In genomic region chr10:132571565-132572544, GRCh38 we compare ENCODE assay signal across 8 cellular contexts.
DNase-seq lines count a peak whose midpoint lies in the region; FAIRE-seq and TF ChIP-seq lines count a peak whose summit lies in the region.

No MANE protein-coding gene starts in this region.

- peaks cover 85% of the 10 kb centered on the region for H3K79me2 ChIP-seq in Loucy (ENCODE audit: insufficient read depth, low read length)

- no peaks in the 10 kb centered on the region for H3K9me2 ChIP-seq in Loucy (replicated peaks; ENCODE audit: low read depth, low read length)

- DNase-seq in NOMO-1 (lab: John Stamatoyannopoulos, UW; ENCODE audit: unreplicated experiment in 2 of 2): peak; percentile 46 to 47
- DNase-seq in NOMO-1 treated with dmso at 0.1 percent for 144 hours (lab: John Stamatoyannopoulos, UW; ENCODE audit: unreplicated experiment): no peak
- DNase-seq in HFF-Myc (ENCODE audit: extremely low read depth, low read depth): peak; percentile 73
- DNase-seq in activated CD4-positive, alpha-beta T cell treated with anti-CD3 and anti-CD28 coated beads for 48 hours: peak; percentile 76
- DNase-seq in epithelial cell of prostate (ENCODE audit: low read depth, low spot score): peak; percentile 68
- DNase-seq in nephron progenitor cell: peak; percentile 43
- DNase-seq in D721Med (ENCODE audit: insufficient read length, low spot score): no peak

- H3K27ac Mint-ChIP-seq in nephron progenitor cell: no peak overlapping the region

- H3K36me3 ChIP-seq in Loucy (ENCODE audit: insufficient read depth, low read length): no peaks in the 10 kb centered on the region

- peak overlapping the region; percentile 20 for H3K27ac ChIP-seq in epithelial cell of prostate

- H3K4me2 ChIP-seq in Loucy (ENCODE audit: low read depth, low read length, poor library complexity, severe bottlenecking): peak overlapping the region; percentile 73

- TF ChIP-seq CTCF in HFF-Myc (IDR thresholded peaks at IDR 0.05; ENCODE audit: low read depth, low read length, missing control alignments) (no peak), Loucy (conservative IDR thresholded peaks at IDR 0.05; ENCODE audit: low read length) (peak; percentile 68), nephron progenitor cell (IDR thresholded peaks at IDR 0.05) (no peak), D721Med (IDR thresholded peaks at IDR 0.05; ENCODE audit: insufficient read depth, missing control alignments) (no peak)

- peaks cover 10% of the 10 kb centered on the region for H3K4me1 Mint-ChIP-seq in nephron progenitor cell

- H3K4me3 ChIP-seq in HFF-Myc (replicated peaks; ENCODE audit: low read depth, low read length): no peak overlapping the region
- peak overlapping the region; percentile 69 for H3K4me3 ChIP-seq in Loucy (ENCODE audit: low read length, poor library complexity, severe bottlenecking)

- peaks cover 15% of the 10 kb centered on the region for H4K20me1 ChIP-seq in Loucy (ENCODE audit: insufficient read depth, low read length, poor library complexity, severe bottlenecking)

- H3K4me1 ChIP-seq in Loucy (ENCODE audit: insufficient read depth, low read length, poor library complexity, severe bottlenecking): peaks cover 67% of the 10 kb centered on the region

- H3K27me3 ChIP-seq in Loucy (ENCODE audit: insufficient read depth, low read length, poor library complexity, severe bottlenecking): no peaks in the 10 kb centered on the region

- no peak for FAIRE-seq in D721Med (lab: Jason Lieb, UNC)

- H3K36me3 Mint-ChIP-seq in nephron progenitor cell (ENCODE audit: low read depth): no peaks in the 10 kb centered on the region

- H3K9me3 ChIP-seq in Loucy (ENCODE audit: insufficient read depth, low read depth, low read length): no peaks in the 10 kb centered on the region

- H3K9ac ChIP-seq in Loucy (ENCODE audit: low read depth, low read length, poor library complexity, severe bottlenecking): peak overlapping the region; percentile 67

- H3K4me3 Mint-ChIP-seq in nephron progenitor cell: no peak overlapping the region

- H3F3A ChIP-seq in Loucy (ENCODE audit: low read depth): peaks cover 19% of the 10 kb centered on the region

- H2AFZ ChIP-seq in Loucy (ENCODE audit: low read length): no peak overlapping the region

- H3K27me3 Mint-ChIP-seq in nephron progenitor cell (ENCODE audit: low read depth, poor library complexity): peaks cover 6% of the 10 kb centered on the region

- H3K9me3 Mint-ChIP-seq in nephron progenitor cell: no peaks in the 10 kb centered on the region

Comparison
In these comparisons a context has a peak if more than half of its experiments do, and no peak if none do; other contexts are left out.
1. DNase-seq: peak in NOMO-1 (2 of 2), HFF-Myc (single experiment), activated CD4-positive, alpha-beta T cell treated with anti-CD3 and anti-CD28 coated beads for 48 hours (single experiment), epithelial cell of prostate (single experiment) and nephron progenitor cell (single experiment); none in NOMO-1 treated with dmso at 0.1 percent for 144 hours (single experiment) and D721Med (single experiment).